Comparison of ENCODE assay signal across 1 cellular context in the genomic region with DNA sequence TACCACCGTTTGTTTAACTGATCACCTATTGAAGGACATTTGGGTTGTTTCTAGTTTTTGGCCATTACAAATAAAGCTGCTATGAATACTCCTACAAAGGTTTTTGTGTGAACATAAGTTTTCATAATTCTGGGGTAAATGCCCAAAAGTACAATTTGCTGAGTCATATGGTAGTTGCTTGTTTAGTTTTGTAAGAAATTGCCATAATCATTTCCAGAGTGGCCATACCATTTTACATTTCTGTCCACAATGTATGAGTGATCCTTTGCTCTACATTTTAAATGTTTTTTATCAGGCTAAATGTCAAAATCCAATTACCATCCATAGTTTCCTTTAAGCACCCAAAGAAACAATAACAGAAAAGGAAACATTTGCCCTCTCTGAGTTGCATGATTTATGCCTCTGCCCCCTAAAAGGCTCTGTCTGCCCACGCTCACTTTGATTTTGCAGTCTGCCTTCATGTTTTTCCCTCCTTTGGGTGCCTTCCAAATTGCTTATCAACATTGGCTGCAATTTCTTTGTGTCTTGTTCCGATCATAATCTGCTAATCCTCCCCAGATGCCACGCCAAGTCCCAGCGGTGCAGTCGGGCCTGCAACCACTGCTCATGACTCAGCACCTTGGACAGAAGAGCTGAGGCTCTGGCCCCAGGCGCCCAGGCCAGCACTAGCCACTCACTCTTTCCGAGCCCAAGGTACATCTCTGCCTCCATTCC.
A peak's percentile ranks its signal among the peaks of the same experiment; 100 is the strongest.
TF ChIP-seq lines count a peak whose summit lies in the region.

No MANE protein-coding gene starts in this region.

TF ChIP-seq in SK-N-SH treated with all-trans-retinoic acid at 6 μM for 48 hours, 23 proteins besides CTCF, POLR2A, EP300 and RAD21 (continued from another document):
- TF ChIP-seq, protein P1, sequence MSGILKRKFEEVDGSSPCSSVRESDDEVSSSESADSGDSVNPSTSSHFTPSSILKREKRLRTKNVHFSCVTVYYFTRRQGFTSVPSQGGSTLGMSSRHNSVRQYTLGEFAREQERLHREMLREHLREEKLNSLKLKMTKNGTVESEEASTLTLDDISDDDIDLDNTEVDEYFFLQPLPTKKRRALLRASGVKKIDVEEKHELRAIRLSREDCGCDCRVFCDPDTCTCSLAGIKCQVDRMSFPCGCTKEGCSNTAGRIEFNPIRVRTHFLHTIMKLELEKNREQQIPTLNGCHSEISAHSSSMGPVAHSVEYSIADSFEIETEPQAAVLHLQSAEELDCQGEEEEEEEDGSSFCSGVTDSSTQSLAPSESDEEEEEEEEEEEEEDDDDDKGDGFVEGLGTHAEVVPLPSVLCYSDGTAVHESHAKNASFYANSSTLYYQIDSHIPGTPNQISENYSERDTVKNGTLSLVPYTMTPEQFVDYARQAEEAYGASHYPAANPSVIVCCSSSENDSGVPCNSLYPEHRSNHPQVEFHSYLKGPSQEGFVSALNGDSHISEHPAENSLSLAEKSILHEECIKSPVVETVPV (CRISPR knock-in tag; IDR thresholded peaks at IDR 0.05), result peak; percentile 75; the same call in 1 of the 2 replicates
TF ChIP-seq in SK-N-SH treated with all-trans-retinoic acid at 6 μM for 48 hours: peak in this region for 13.
